In genomic region chr7:3346082-3346481, GRCh38 we compare ENCODE assay signal across 31 cellular contexts.
"Had no signal": no experiment of that assay in that cellular context is flagged by ENCODE, and none has a peak within 500 bp of the region (broad histone marks: within the 10 kb centered on the region; RNA-seq: fewer than 3 reads in every experiment).

No MANE protein-coding gene starts in this region.

- H3K27ac ChIP-seq: adrenal gland, body of pancreas, cardiac muscle cell, colonic mucosa, foreskin keratinocyte, gastrocnemius medialis, heart left ventricle, VCaP had no signal

- H3K9me3 ChIP-seq: adrenal gland, body of pancreas, colonic mucosa, gastrocnemius medialis, heart left ventricle had no signal

- H3K4me1 ChIP-seq: adrenal gland, body of pancreas, colonic mucosa, foreskin keratinocyte, gastrocnemius medialis, heart left ventricle had no signal

- H3K36me3 Mint-ChIP-seq: activated naive CD8-positive, alpha-beta T cell had no signal

- H3K36me3 ChIP-seq: adrenal gland, cardiac muscle cell, colonic mucosa, gastrocnemius medialis, heart left ventricle had no signal

- H3K27me3 Mint-ChIP-seq: activated naive CD8-positive, alpha-beta T cell had no signal

- H3K4me1 Mint-ChIP-seq: activated B cell treated with CpG ODN at 0.5 μM for 24 hours; activated naive CD8-positive, alpha-beta T cell treated with anti-CD3 and anti-CD28 coated beads, Interleukin-2, amount 50 U/mL, for 24 hours; activated T-helper 17 cell treated with anti-CD3 and anti-CD28 coated beads, Interleukin-2, amount 50 U/mL, for 72 hours had no signal

- ATAC-seq: activated CD4-positive, CD25-positive, alpha-beta regulatory T cell treated with anti-CD3 and anti-CD28 coated beads, Interleukin-2, amount 50 U/mL, for 24 hours; activated CD8-positive, alpha-beta T cell treated with anti-CD3 and anti-CD28 coated beads for 36 hours; activated naive CD8-positive, alpha-beta T cell treated with anti-CD3 and anti-CD28 coated beads, Interleukin-2, amount 50 U/mL, for 24 hours; activated T-cell treated with anti-CD3 and anti-CD28 coated beads, Interleukin-2, amount 50 U/mL, for 4 hours; activated T-helper 17 cell treated with anti-CD3 and anti-CD28 coated beads, Interleukin-2, amount 50 U/mL, for 72 hours; body of pancreas; esophagus mucosa; gastrocnemius medialis; heart left ventricle had no signal

- H3K27ac Mint-ChIP-seq: activated B cell treated with CpG ODN at 0.5 μM for 24 hours; activated CD8-positive, alpha-beta T cell treated with anti-CD3 and anti-CD28 coated beads for 36 hours; activated naive CD8-positive, alpha-beta T cell; activated naive CD8-positive, alpha-beta T cell treated with anti-CD3 and anti-CD28 coated beads, Interleukin-2, amount 50 U/mL, for 24 hours; activated T-helper 17 cell treated with anti-CD3 and anti-CD28 coated beads, Interleukin-2, amount 50 U/mL, for 72 hours had no signal

- H3K4me3 ChIP-seq: adrenal gland, body of pancreas, cardiac muscle cell, colonic mucosa, gastrocnemius medialis, heart left ventricle had no signal

- H3K9me3 Mint-ChIP-seq: activated B cell treated with CpG ODN at 0.5 μM for 24 hours; activated CD8-positive, alpha-beta T cell treated with anti-CD3 and anti-CD28 coated beads for 36 hours; activated naive CD8-positive, alpha-beta T cell treated with anti-CD3 and anti-CD28 coated beads, Interleukin-2, amount 50 U/mL, for 24 hours; activated T-cell treated with anti-CD3 and anti-CD28 coated beads, Interleukin-2, amount 50 U/mL, for 4 hours; activated T-helper 17 cell treated with anti-CD3 and anti-CD28 coated beads, Interleukin-2, amount 50 U/mL, for 72 hours had no signal

- H3K27me3 ChIP-seq: adrenal gland, body of pancreas, cardiac muscle cell, colonic mucosa, foreskin keratinocyte, gastrocnemius medialis had no signal

- DNase-seq: activated B cell treated with CpG ODN at 0.5 μM for 24 hours; activated CD4-positive, alpha-beta T cell treated with anti-CD3 and anti-CD28 coated beads for 48 hours; activated CD4-positive, alpha-beta T cell treated with anti-CD3 and anti-CD28 coated beads, Interleukin-2, amount 50 U/mL, for 1 hour; activated CD4-positive, alpha-beta T cell treated with anti-CD3 and anti-CD28 coated beads, Interleukin-2, amount 50 U/mL, for 48 hours; activated CD8-positive, alpha-beta memory T cell treated with anti-CD3 and anti-CD28 coated beads for 24 hours; activated CD8-positive, alpha-beta T cell treated with anti-CD3 and anti-CD28 coated beads for 36 hours; activated effector memory CD4-positive, alpha-beta T cell treated with Interleukin-2 at 50 U/mL for 16 hours; activated gamma-delta T cell treated with Interleukin-2 at 50 U/mL for 16 hours; activated naive CD4-positive, alpha-beta T cell treated with anti-CD3 and anti-CD28 coated beads, Interleukin-2, amount 50 U/mL, for 16 hours; activated naive CD4-positive, alpha-beta T cell treated with Interleukin-2 at 50 U/mL for 16 hours; activated naive CD8-positive, alpha-beta T cell treated with anti-CD3 and anti-CD28 coated beads, Interleukin-2, amount 50 U/mL, for 24 hours; activated T-cell treated with anti-CD3 and anti-CD28 coated beads, Interleukin-2, amount 50 U/mL, for 4 hours; adrenal gland; amygdala; aorta; body of pancreas; central memory CD4-positive, alpha-beta T cell; cerebellar nuclear complex; colonic mucosa; effector CD8-positive, alpha-beta T cell; foreskin keratinocyte; gastrocnemius medialis; glutamatergic neuron; heart left ventricle; T-helper 2 cell had no signal

- H3K4me3 Mint-ChIP-seq: activated B cell treated with CpG ODN at 0.5 μM for 24 hours; activated CD8-positive, alpha-beta T cell treated with anti-CD3 and anti-CD28 coated beads for 36 hours; activated naive CD8-positive, alpha-beta T cell; activated naive CD8-positive, alpha-beta T cell treated with anti-CD3 and anti-CD28 coated beads, Interleukin-2, amount 50 U/mL, for 24 hours; activated T-cell treated with anti-CD3 and anti-CD28 coated beads, Interleukin-2, amount 50 U/mL, for 4 hours; activated T-helper 17 cell treated with anti-CD3 and anti-CD28 coated beads, Interleukin-2, amount 50 U/mL, for 72 hours had no signal
